Comparison of ENCODE assay signal across 17 cellular contexts in genomic region chr2:9334722-9335121, GRCh38.
A peak's percentile ranks its signal among the peaks of the same experiment; 100 is the strongest.
DNase-seq lines count a peak whose midpoint lies in the region; TF ChIP-seq lines count a peak whose summit lies in the region.
"Had no signal": no experiment of that assay in that cellular context is flagged by ENCODE, and none has a peak within 500 bp of the region (broad histone marks: within the 10 kb centered on the region; RNA-seq: fewer than 3 reads in every experiment).

No MANE protein-coding gene starts in this region.

- POLR2A ChIA-PET in PC-9 (lab: Charles Lee; ENCODE audit: unreplicated experiment) = no interaction called here

- peaks cover 73% of the 10 kb centered on the region for H3F3A ChIP-seq in PC-9 (ENCODE audit: insufficient read depth, low read depth)

- intact Hi-C loops in PC-9 (cut with micrococcal nuclease; ENCODE audit: unreplicated experiment) = loop anchor here (5.0 to 10.0 kb wide), 3 partner anchors 88 to 330 kb away; partner anchors contain the start of genes CPSF3, ITGB1BP1 and MBOAT2
- intact Hi-C loops in dendritic cell treated with granulocyte-macrophage colony-stimulating factor and Interleukin-4, amounts not matched to agents 40 ng/mL and 50 ng/mL, for 4 days (cut with micrococcal nuclease) = loop anchor here (5.0 kb wide), 1 partner anchor 127 kb away; the partner anchor contains the start of gene ASAP2
- intact Hi-C loops in ovary (cut with DNase I) = loop anchor here in 3 of 4 donors (5.0 to 10.0 kb wide), 3 partner anchors 127 to 190 kb away; partner anchors contain the start of gene ASAP2 (in 2 of the 3)

- TF ChIP-seq POLR2A in ovary (IDR thresholded peaks at IDR 0.05) = no peak

- WGBS in ovary, 3 donors = 90 to 93% (median 93%) methylated on average over 12 of the region's 12 CpGs

- peak overlapping the region; percentile 81 for H3K27ac Mint-ChIP-seq in dendritic cell treated with granulocyte-macrophage colony-stimulating factor and Interleukin-4, amounts not matched to agents 40 ng/mL and 50 ng/mL, for 4 days
- H3K27ac Mint-ChIP-seq in mesothelial cell of epicardium = peak overlapping the region; percentile 33
- H3K27ac Mint-ChIP-seq: HFFc6, IgD-negative memory B cell had no signal

- peak overlapping the region; percentile 20; the same call in 1 of the 2 replicates for H3K9ac ChIP-seq in BLaER1

- no peak for TF ChIP-seq EP300 in ovary (IDR thresholded peaks at IDR 0.05)

- H3K4me3 Mint-ChIP-seq in dendritic cell treated with granulocyte-macrophage colony-stimulating factor and Interleukin-4, amounts not matched to agents 40 ng/mL and 50 ng/mL, for 4 days = no peak overlapping the region
- H3K4me3 Mint-ChIP-seq in mesothelial cell of epicardium = no peak overlapping the region
- H3K4me3 Mint-ChIP-seq: HFFc6, IgD-negative memory B cell had no signal

- peaks cover 37% of the 10 kb centered on the region for H3K4me1 Mint-ChIP-seq in dendritic cell treated with granulocyte-macrophage colony-stimulating factor and Interleukin-4, amounts not matched to agents 40 ng/mL and 50 ng/mL, for 4 days (ENCODE audit: low read depth)
- H3K4me1 Mint-ChIP-seq in mesothelial cell of epicardium = peaks cover 73% of the 10 kb centered on the region

- H3K27me3 ChIP-seq in BLaER1 (no peaks in the 10 kb centered on the region), PC-9 (ENCODE audit: insufficient read depth, low read depth) (no peaks in the 10 kb centered on the region), ovary (no peaks in the 10 kb centered on the region)

- peaks cover 32% of the 10 kb centered on the region for H3K79me2 ChIP-seq in PC-9 (ENCODE audit: low read depth)

- H3K9me3 Mint-ChIP-seq in dendritic cell treated with granulocyte-macrophage colony-stimulating factor and Interleukin-4, amounts not matched to agents 40 ng/mL and 50 ng/mL, for 4 days = no peaks in the 10 kb centered on the region
- H3K9me3 Mint-ChIP-seq in mesothelial cell of epicardium = no peaks in the 10 kb centered on the region
- H3K9me3 Mint-ChIP-seq: HFFc6, IgD-negative memory B cell had no signal

- no peaks in the 10 kb centered on the region for H3K9me3 ChIP-seq in BLaER1
- H3K9me3 ChIP-seq in PC-9 (ENCODE audit: insufficient read depth, low read depth) = no peaks in the 10 kb centered on the region
- H3K9me3 ChIP-seq in ovary = no peaks in the 10 kb centered on the region

- H3K4me3 ChIP-seq in BLaER1 (no peak overlapping the region), PC-9 (no peak overlapping the region), ovary (no peak overlapping the region)

- peak overlapping the region; percentile 88 for H3K4me2 ChIP-seq in BLaER1
- no peak overlapping the region for H3K4me2 ChIP-seq in PC-9

- CTCF ChIA-PET in PC-9 (lab: Charles Lee) = no interaction called here

- H3K36me3 Mint-ChIP-seq in dendritic cell treated with granulocyte-macrophage colony-stimulating factor and Interleukin-4, amounts not matched to agents 40 ng/mL and 50 ng/mL, for 4 days (ENCODE audit: low read depth) = peaks cover 6% of the 10 kb centered on the region
- peaks cover 6% of the 10 kb centered on the region for H3K36me3 Mint-ChIP-seq in mesothelial cell of epicardium
- H3K36me3 Mint-ChIP-seq: IgD-negative memory B cell had no signal

- H3K27me3 Mint-ChIP-seq in dendritic cell treated with granulocyte-macrophage colony-stimulating factor and Interleukin-4, amounts not matched to agents 40 ng/mL and 50 ng/mL, for 4 days = no peaks in the 10 kb centered on the region
- no peaks in the 10 kb centered on the region for H3K27me3 Mint-ChIP-seq in mesothelial cell of epicardium (ENCODE audit: low read depth)
- H3K27me3 Mint-ChIP-seq: IgD-negative memory B cell had no signal

- H3K36me3 ChIP-seq in BLaER1 (peaks cover 46% of the 10 kb centered on the region), PC-9 (ENCODE audit: low read depth) (peaks cover 35% of the 10 kb centered on the region), ovary (no peaks in the 10 kb centered on the region)

- H3K4me1 ChIP-seq in BLaER1 (peaks cover 76% of the 10 kb centered on the region), PC-9 (replicated peaks; ENCODE audit: insufficient read depth) (peaks cover 65% of the 10 kb centered on the region), ovary (ENCODE audit: insufficient read depth) (peaks cover 2% of the 10 kb centered on the region)

- H4K20me1 ChIP-seq in BLaER1 = no peaks in the 10 kb centered on the region
- 0 out of 2 replicates have a peak, but pooled peaks cover 8% of the 10 kb centered on the region for H4K20me1 ChIP-seq in PC-9 (ENCODE audit: insufficient read depth)

- BruUV-seq in PC-9 (replicated peaks; lab: Mats Ljungman, UMichigan) = TSS peak; percentile 9

- no peak overlapping the region for H2AFZ ChIP-seq in PC-9

- H3K27ac ChIP-seq in BLaER1 (peak overlapping the region; percentile 84; the same call in 1 of the 2 replicates), PC-9 (0 out of 2 replicates have a peak overlapping the region, but pooled peaks have one; percentile 50), substantia nigra (ENCODE audit: low read depth, low read length, poor library complexity, severe bottlenecking) (no peak overlapping the region), ovary (no peak overlapping the region)
- H3K27ac ChIP-seq: RWPE1 had no signal

- DNase-seq in PC-9 (no peak), mesothelial cell of epicardium (ENCODE audit: low spot score in 2 of 2, unreplicated experiment in 2 of 2) (no peak), NCI-H2196 (lab: John Stamatoyannopoulos, UW; ENCODE audit: unreplicated experiment) (no peak), substantia nigra (lab: John Stamatoyannopoulos, UW) (no peak), ovary (no peak)
- no peak for DNase-seq in activated CD4-positive, alpha-beta T cell treated with anti-CD3 and anti-CD28 coated beads for 4 hours
- DNase-seq: C1 segment of cervical spinal cord, EL, HFFc6, NCI-H1105 treated with DMSO at 0.1 percent for 48 hours, NCI-H1930, NCI-H748 treated with DMSO at 0.1 percent for 48 hours, OCI-M1 had no signal

- no peaks in the 10 kb centered on the region for H3K9me2 ChIP-seq in PC-9 (ENCODE audit: insufficient read depth)

- TF ChIP-seq CTCF in PC-9 (conservative IDR thresholded peaks at IDR 0.05) (no peak), mesothelial cell of epicardium (IDR thresholded peaks at IDR 0.05; ENCODE audit: unreplicated experiment) (no peak), ovary (IDR thresholded peaks at IDR 0.05) (no peak)

Comparison
In these comparisons a context has a peak if more than half of its experiments do, and no peak if none do; other contexts are left out.
1. H3K27ac ChIP-seq: peak in BLaER1 (single experiment) and PC-9 (single experiment); none in substantia nigra (single experiment) and ovary (0 of 2).